In genomic region chr19:14405380-14405757, GRCh38 we compare ENCODE assay signal across 8 cellular contexts. TPM values are rescaled to one million over a fixed set of nuclear protein-coding genes. Genes with fewer than 3 reads are reported as not detected.
A peak's percentile ranks its signal among the peaks of the same experiment; 100 is the strongest.
DNase-seq lines count a peak whose midpoint lies in the region; ATAC-seq and TF ChIP-seq lines count a peak whose summit lies in the region.

No MANE protein-coding gene starts in this region.

- H3K9me3 Mint-ChIP-seq in CD4-positive, CD25-positive, alpha-beta regulatory T cell: peaks cover 0 to 3% (median 0%) of the 10 kb centered on the region in 7 donors
- H3K9me3 Mint-ChIP-seq in progenitor cell of endocrine pancreas (ENCODE audit: low read depth): no peaks in the 10 kb centered on the region

- H3K27me3 Mint-ChIP-seq in CD4-positive, CD25-positive, alpha-beta regulatory T cell: no peaks in the 10 kb centered on the region
- no peaks in the 10 kb centered on the region for H3K27me3 Mint-ChIP-seq in progenitor cell of endocrine pancreas

- ATAC-seq in CD4-positive, CD25-positive, alpha-beta regulatory T cell (ENCODE audit: low read depth in 2 of 2): no peak
- ATAC-seq in gastroesophageal sphincter (no peak), HG03520 (IDR thresholded peaks at IDR 0.05; ENCODE audit: unreplicated experiment) (no peak)

- peaks cover 92% of the 10 kb centered on the region for H3K36me3 ChIP-seq in CD4-positive, CD25-positive, alpha-beta regulatory T cell (ENCODE audit: control insufficient read depth, insufficient read depth, low read length)
- H3K36me3 ChIP-seq in HUES64 (ENCODE audit: insufficient read depth, low read length) (peaks cover 34% of the 10 kb centered on the region), gastroesophageal sphincter (peaks cover 0 to 92% of the 10 kb centered on the region in 2 donors), prostate gland (peaks cover 15 to 25% of the 10 kb centered on the region in 2 donors)

- peak overlapping the region in 1 of 3 donors; percentile 83 for H3K27ac Mint-ChIP-seq in CD4-positive, CD25-positive, alpha-beta regulatory T cell
- H3K27ac Mint-ChIP-seq in progenitor cell of endocrine pancreas: peak overlapping the region; percentile 73

- H3K27ac ChIP-seq in CD4-positive, CD25-positive, alpha-beta regulatory T cell (ENCODE audit: insufficient read depth, low read length, poor library complexity, severe bottlenecking): peak overlapping the region; percentile 74
- H3K27ac ChIP-seq in HUES64 (ENCODE audit: low read depth, low read length): peak overlapping the region; percentile 27; the same call in 1 of the 2 replicates
- peak overlapping the region in 3 of 4 donors; percentile 80 to 88 (median 82) for H3K27ac ChIP-seq in gastroesophageal sphincter
- peak overlapping the region in 1 of 2 donors; percentile 74 for H3K27ac ChIP-seq in prostate gland

- DNase-seq in CD4-positive, CD25-positive, alpha-beta regulatory T cell: no peak
- DNase-seq in progenitor cell of endocrine pancreas (ENCODE audit: low spot score, unreplicated experiment) (no peak), prostate gland (ENCODE audit: low spot score) (no peak), superior temporal gyrus (ENCODE audit: extremely low spot score) (no peak), NCI-H2227 (lab: John Stamatoyannopoulos, UW; ENCODE audit: unreplicated experiment) (no peak)

- no peak for TF ChIP-seq EP300 in gastroesophageal sphincter (IDR thresholded peaks at IDR 0.05)

- no peaks in the 10 kb centered on the region for H3K9me3 ChIP-seq in CD4-positive, CD25-positive, alpha-beta regulatory T cell (ENCODE audit: control insufficient read depth in 2 of 2, low read length in 2 of 2)
- H3K9me3 ChIP-seq in HUES64 (ENCODE audit: insufficient read depth, low read depth, low read length) (no peaks in the 10 kb centered on the region), gastroesophageal sphincter (no peaks in the 10 kb centered on the region), prostate gland (no peaks in the 10 kb centered on the region)

- H3K4me1 ChIP-seq in CD4-positive, CD25-positive, alpha-beta regulatory T cell (ENCODE audit: control insufficient read depth, insufficient read depth, low read length, poor library complexity, severe bottlenecking): peaks cover 9% of the 10 kb centered on the region
- H3K4me1 ChIP-seq in HUES64 (ENCODE audit: insufficient read depth, low read length) (peaks cover 3% of the 10 kb centered on the region; the same call in 1 of the 2 replicates), gastroesophageal sphincter (peaks cover 0 to 18% (median 0%) of the 10 kb centered on the region in 3 donors), prostate gland (replicated peaks) (peaks cover 3% of the 10 kb centered on the region)

- H3K4me3 ChIP-seq in CD4-positive, CD25-positive, alpha-beta regulatory T cell (ENCODE audit: low read depth, low read length): no peak overlapping the region
- H3K4me3 ChIP-seq in HUES64 (ENCODE audit: low read length): peak overlapping the region; percentile 45
- H3K4me3 ChIP-seq in gastroesophageal sphincter: peak overlapping the region in 1 of 2 donors; percentile 40
- H3K4me3 ChIP-seq in prostate gland: no peak overlapping the region

- H3K4me1 Mint-ChIP-seq in CD4-positive, CD25-positive, alpha-beta regulatory T cell: peaks cover 0 to 22% (median 2%) of the 10 kb centered on the region in 4 donors
- peaks cover 3% of the 10 kb centered on the region for H3K4me1 Mint-ChIP-seq in progenitor cell of endocrine pancreas (ENCODE audit: low read depth)

- intact Hi-C loops in prostate gland (cut with DNase I): loop anchor here (5.0 kb wide), 2 partner anchors 43 to 268 kb away; partner anchors contain the start of gene ASF1B

- 37% methylated on average over 6 of the region's 6 CpGs for WGBS in HUES64
- 49% methylated on average over 3 of the region's 6 CpGs; no CpG with 5 or more reads in 1 of the 2 donors for whole genome bisulfite sequencing in gastroesophageal sphincter (ENCODE audit: low coverage in 1 of 2), 2 donors
- 79% methylated on average over 6 of the region's 6 CpGs for WGBS in prostate gland

- H3K4me3 Mint-ChIP-seq in CD4-positive, CD25-positive, alpha-beta regulatory T cell: no peak overlapping the region
- H3K4me3 Mint-ChIP-seq in progenitor cell of endocrine pancreas (ENCODE audit: low read depth): peak overlapping the region; percentile 76

- no peaks in the 10 kb centered on the region for H3K27me3 ChIP-seq in CD4-positive, CD25-positive, alpha-beta regulatory T cell (ENCODE audit: control insufficient read depth, insufficient read depth, low read length)
- H3K27me3 ChIP-seq in HUES64 (ENCODE audit: insufficient read depth, low read length) (no peaks in the 10 kb centered on the region), gastroesophageal sphincter (no peaks in the 10 kb centered on the region), prostate gland (replicated peaks; ENCODE audit: insufficient read depth) (no peaks in the 10 kb centered on the region)

- no peak for TF ChIP-seq CTCF in gastroesophageal sphincter (IDR thresholded peaks at IDR 0.05)
- TF ChIP-seq CTCF in progenitor cell of endocrine pancreas (IDR thresholded peaks at IDR 0.05; ENCODE audit: unreplicated experiment): no peak
- TF ChIP-seq CTCF in prostate gland (IDR thresholded peaks at IDR 0.05): no peak

- TF ChIP-seq POLR2A in gastroesophageal sphincter (IDR thresholded peaks at IDR 0.05) (no peak), prostate gland (IDR thresholded peaks at IDR 0.05) (no peak)

- H3K36me3 Mint-ChIP-seq in CD4-positive, CD25-positive, alpha-beta regulatory T cell: peaks cover 42% of the 10 kb centered on the region
- H3K36me3 Mint-ChIP-seq in progenitor cell of endocrine pancreas (ENCODE audit: insufficient read depth): peaks cover 8% of the 10 kb centered on the region

- peak overlapping the region; percentile 47 for H3K9ac ChIP-seq in HUES64 (ENCODE audit: low read depth, low read length)

RNA-seq across cellular contexts. Expression of gene DDX39A, which starts 13.8 kb away (rescaled TPM):
- total RNA-seq in CD4-positive, CD25-positive, alpha-beta regulatory T cell: 232 TPM
- polyA plus RNA-seq in CD4-positive, CD25-positive, alpha-beta regulatory T cell: 100 to 1,000 TPM; 110 to 150 (median 125) TPM
- polyA plus RNA-seq in HUES64 (2013, experiment 1 of 2): 114 TPM
- polyA plus RNA-seq in HUES64 (2013, experiment 2 of 2): 96.7 TPM
- total RNA-seq in gastroesophageal sphincter: 10 to 100 TPM; 31.4 to 55.5 (median 43.4) TPM
- 66.9 and 74.2 TPM in 2 replicates for total RNA-seq in progenitor cell of endocrine pancreas
- 100 to 1,000 TPM in 1 of 2 donors, 10 to 100 TPM in 1; 64.9 to 121 TPM for total RNA-seq in prostate gland

RNA-seq across cellular contexts. Expression of gene ADGRE5, which starts 24.1 kb away (rescaled TPM):
- 670 TPM for total RNA-seq in CD4-positive, CD25-positive, alpha-beta regulatory T cell
- polyA plus RNA-seq in CD4-positive, CD25-positive, alpha-beta regulatory T cell: 100 to 1,000 TPM; 122 to 174 (median 144) TPM
- 1.7 TPM for polyA plus RNA-seq in HUES64 (2013, experiment 1 of 2)
- polyA plus RNA-seq in HUES64 (2013, experiment 2 of 2): 2.9 TPM
- total RNA-seq in gastroesophageal sphincter (10 to 100 TPM; 47.7 to 86.7 (median 66.1) TPM), progenitor cell of endocrine pancreas (0.96 and 1.0 TPM in 2 replicates), prostate gland (10 to 100 TPM; 16.3 to 42.2 TPM)

RNA-seq across cellular contexts. Expression of gene PKN1, which starts 27.7 kb away (rescaled TPM):
- 151 TPM for total RNA-seq in CD4-positive, CD25-positive, alpha-beta regulatory T cell
- polyA plus RNA-seq in CD4-positive, CD25-positive, alpha-beta regulatory T cell: 10 to 100 TPM; 43.2 to 61.7 (median 52.1) TPM
- 59.9 TPM for polyA plus RNA-seq in HUES64 (2013, experiment 1 of 2)
- polyA plus RNA-seq in HUES64 (2013, experiment 2 of 2): 64.1 TPM
- total RNA-seq in gastroesophageal sphincter (100 to 1,000 TPM in 3 of 4 donors, 10 to 100 TPM in 1; 98.2 to 286 (median 139) TPM), progenitor cell of endocrine pancreas (106 TPM in 2 replicates), prostate gland (100 to 1,000 TPM in 1 of 2 donors, 10 to 100 TPM in 1; 54.3 to 255 TPM)
